In genomic region chrX:39149761-39150160, GRCh38 we compare ENCODE assay signal across 8 cellular contexts.
DNase-seq lines count a peak whose midpoint lies in the region; ATAC-seq, FAIRE-seq and TF ChIP-seq lines count a peak whose summit lies in the region.

No MANE protein-coding gene starts in this region.

- H3K79me2 ChIP-seq in KMS-11 (ENCODE audit: insufficient read depth, low read depth) = no peaks in the 10 kb centered on the region
- no peaks in the 10 kb centered on the region for H3K79me2 ChIP-seq in K562 (ENCODE audit: control insufficient read depth, insufficient read depth, low read length)

- BruUV-seq in K562 (replicated peaks; lab: Mats Ljungman, UMichigan) = no TSS peak

- no peaks in the 10 kb centered on the region for H3K9me1 ChIP-seq in K562 (ENCODE audit: control insufficient read depth, insufficient read depth, low read length)

- H3K9me3 ChIP-seq in K562 (replicated peaks; ENCODE audit: control insufficient read depth, insufficient read depth, low read depth, low read length) = no peaks in the 10 kb centered on the region

- CTCF ChIA-PET in K562 (lab: Yijun Ruan, JAX; ENCODE audit: low intra/inter-chr PET ratio) = interaction anchor here (0.6 to 1.4 kb wide), 2 partner anchors 396 to 1013 kb away, joined by 3 to 6 read pairs; no protein-coding TSS in a partner anchor

- peak; percentile 47 to 67 for TF ChIP-seq RAD21 in K562 (CRISPR knock-in tag; conservative IDR thresholded peaks at IDR 0.05 in 1 of 2, IDR thresholded peaks at IDR 0.05 in 1 of 2)

- H3K4me2 ChIP-seq in KMS-11 = peak overlapping the region; percentile 37; the same call in 1 of the 2 replicates
- H3K4me2 ChIP-seq in K562 (ENCODE audit: insufficient read depth, low read length) = no peak overlapping the region

- intact Hi-C loops in K562 (cut with micrococcal nuclease) = loop anchor here (1.0 to 5.0 kb wide), 2 partner anchors 347 to 381 kb away; partner anchors contain the start of gene MID1IP1

- in situ Hi-C loops in K562 (cut with MboI) = loop anchor here (5.0 kb wide), 1 partner anchor 397 kb away; no protein-coding TSS in a partner anchor

- TF ChIP-seq EP300 in K562 (IDR thresholded peaks at IDR 0.05; ENCODE audit: low read length) = no peak

- peak; percentile 82 for DNase-seq in DMS 273 (lab: John Stamatoyannopoulos, UW; ENCODE audit: unreplicated experiment)
- DNase-seq in T follicular helper cell (ENCODE audit: low read depth) = peak; percentile 40
- DNase-seq in K562 (ENCODE audit: extremely low read depth in 1 of 4, low spot score in 3 of 4) = peak; percentile 44 to 62 (median 49)
- peak; percentile 24 for DNase-seq in iris pigment epithelial cell (ENCODE audit: low read depth)
- DNase-seq in stimulated activated CD4-positive, alpha-beta T cell treated with anti-CD3 and anti-CD28 coated beads, Interleukin-2, amount 100 ng/mL, for 24 hours = peak; percentile 72 to 73
- DNase-seq in SK-N-DZ (ENCODE audit: low spot score) = no peak

- H3K9ac ChIP-seq in KMS-11 (no peak overlapping the region), K562 (ENCODE audit: insufficient read depth in 1 of 2, low read depth in 2 of 2, low read length in 2 of 2) (no peak overlapping the region)

- H2AFZ ChIP-seq in KMS-11 (ENCODE audit: low read depth) (no peak overlapping the region), K562 (ENCODE audit: low read depth, low read length) (no peak overlapping the region)

- H4K20me1 ChIP-seq in KMS-11 (ENCODE audit: insufficient read depth) = no peaks in the 10 kb centered on the region
- no peaks in the 10 kb centered on the region for H4K20me1 ChIP-seq in K562 (replicated peaks; ENCODE audit: control insufficient read depth, insufficient read depth, low read length)

- H3K36me3 ChIP-seq in KMS-11 (ENCODE audit: insufficient read depth) (no peaks in the 10 kb centered on the region), K562 (ENCODE audit: control insufficient read depth, insufficient read depth, low read length) (no peaks in the 10 kb centered on the region)

- H3K4me3 ChIP-seq in KMS-11 (IDR thresholded peaks at IDR 0.05; ENCODE audit: insufficient read depth, low read depth, low read length) = no peak overlapping the region
- no peak overlapping the region for H3K4me3 ChIP-seq in K562

- H3K4me1 ChIP-seq in KMS-11 (ENCODE audit: low read depth, poor library complexity, severe bottlenecking) = peaks cover 57% of the 10 kb centered on the region
- peaks cover 0 to 10% of the 10 kb centered on the region in 2 experiments; a peak in 3 of 5 replicates for H3K4me1 ChIP-seq in K562 (replicated peaks in 1 of 2; ENCODE audit: control insufficient read depth in 2 of 2, insufficient read depth in 2 of 2, low read length in 2 of 2)

- POLR2A ChIA-PET in K562 (lab: Yijun Ruan, JAX) = no interaction called here

- ATAC-seq in K562 (peak; percentile 81), GM18867 (IDR thresholded peaks at IDR 0.05; ENCODE audit: unreplicated experiment) (no peak)

- TF ChIP-seq CTCF in KMS-11 (conservative IDR thresholded peaks at IDR 0.05; ENCODE audit: low read depth, low read length) (peak; percentile 79), K562 (IDR thresholded peaks at IDR 0.05 in 2 of 3, conservative IDR thresholded peaks at IDR 0.05 in 1 of 3; ENCODE audit: insufficient read depth in 2 of 3, low read depth in 1 of 3, low read length in 3 of 3) (peak; percentile 65 to 68 (median 67))

- FAIRE-seq in K562 (lab: Jason Lieb, UNC) = peak; percentile 42

- 12% methylated on average over 8 of the region's 8 CpGs for WGBS in K562 (ENCODE audit: insufficient coverage, low coverage, missing lambda C conversion rate)

- TF ChIP-seq POLR2A in K562 (conservative IDR thresholded peaks at IDR 0.05) = no peak

- H3K27ac ChIP-seq in KMS-11 = peak overlapping the region; percentile 27; the same call in 1 of the 2 replicates
- no peak overlapping the region for H3K27ac ChIP-seq in K562 (ENCODE audit: extremely low read depth, low read depth, low read length)

- no peaks in the 10 kb centered on the region for H3K27me3 ChIP-seq in KMS-11 (ENCODE audit: insufficient read depth, low read depth)
- 0 out of 5 replicates have a peak, but pooled peaks cover 0 to 2% of the 10 kb centered on the region in 2 experiments for H3K27me3 ChIP-seq in K562 (ENCODE audit: control insufficient read depth in 2 of 2, insufficient read depth in 2 of 2, low read length in 2 of 2)

TF ChIP-seq in K562, 482 proteins besides CTCF, POLR2A, EP300 and RAD21:
- TF ChIP-seq CEBPG (CRISPR knock-in tag; IDR thresholded peaks at IDR 0.05) = no peak
- TF ChIP-seq CEBPG (tag; conservative IDR thresholded peaks at IDR 0.05 in 1 of 2, IDR thresholded peaks at IDR 0.05 in 1 of 2) = peak in 1 of 2 experiments; percentile 43; a peak in 1 of 4 replicates
- no peak for TF ChIP-seq DLX4 (CRISPR knock-in tag; IDR thresholded peaks at IDR 0.05)
- TF ChIP-seq CTCFL (IDR thresholded peaks at IDR 0.05; ENCODE audit: borderline replicate concordance, insufficient read depth, low read depth, low read length, poor library complexity, severe bottlenecking) = peak; percentile 13
- TF ChIP-seq MED1 (CRISPR knock-in tag; IDR thresholded peaks at IDR 0.05; ENCODE audit: borderline replicate concordance) = no peak
- peak; percentile 61 for TF ChIP-seq SMC3 (conservative IDR thresholded peaks at IDR 0.05; ENCODE audit: insufficient read depth, low read depth, low read length)
- peak; percentile 38; the same call in 1 of the 2 replicates for TF ChIP-seq DEAF1 (CRISPR knock-in tag; IDR thresholded peaks at IDR 0.05)
- no peak for TF ChIP-seq TARDBP (IDR thresholded peaks at IDR 0.05)
- no peak for TF ChIP-seq CBFA2T2 (conservative IDR thresholded peaks at IDR 0.05)
- TF ChIP-seq MECOM (CRISPR knock-in tag; IDR thresholded peaks at IDR 0.05) = no peak
